8 cellular contexts compared by ENCODE assay signal in the genomic region with DNA sequence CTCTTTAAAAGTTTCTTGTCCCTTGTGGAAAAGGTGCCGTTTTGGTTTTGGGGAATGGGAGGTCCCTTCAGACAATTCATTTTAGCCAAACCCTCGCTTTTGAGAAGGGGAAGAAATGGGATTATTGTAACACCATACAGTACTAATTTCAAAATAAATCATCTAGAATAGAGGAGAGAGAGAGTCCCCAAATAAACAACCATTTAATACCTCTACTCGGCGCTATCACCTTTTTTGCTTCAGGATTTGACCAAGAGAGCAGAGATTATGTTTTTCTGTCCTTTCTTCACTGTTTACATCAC. TPM values are rescaled to one million over a fixed set of nuclear protein-coding genes. Genes with fewer than 3 reads are reported as not detected.
A peak's percentile ranks its signal among the peaks of the same experiment; 100 is the strongest.
DNase-seq lines count a peak whose midpoint lies in the region; ATAC-seq and TF ChIP-seq lines count a peak whose summit lies in the region.

No MANE protein-coding gene starts in this region.

- no peaks in the 10 kb centered on the region for H3K9me3 Mint-ChIP-seq in IgD-negative memory B cell
- H3K9me3 Mint-ChIP-seq in chondrocyte (ENCODE audit: low read depth), result no peaks in the 10 kb centered on the region
- no peaks in the 10 kb centered on the region for H3K9me3 Mint-ChIP-seq in naive thymus-derived CD4-positive, alpha-beta T cell

- intact Hi-C loops in naive thymus-derived CD4-positive, alpha-beta T cell (cut with micrococcal nuclease), result loop anchor here (1.0 to 5.0 kb wide), 14 partner anchors 36 to 1491 kb away; a partner anchor contains a TSS
- intact Hi-C loops in posterior vena cava (cut with DNase I), result no loop called here

- H3K4me3 ChIP-seq in ACC112 (ENCODE audit: low read depth, low read length), result peak overlapping the region; percentile 89
- H3K4me3 ChIP-seq in naive thymus-derived CD4-positive, alpha-beta T cell (ENCODE audit: low read length), result peak overlapping the region; percentile 86

- TF ChIP-seq CTCF in chondrocyte (IDR thresholded peaks at IDR 0.05), result no peak

- peaks cover 27% of the 10 kb centered on the region for H3K4me1 ChIP-seq in ACC112 (ENCODE audit: control insufficient read depth, insufficient read depth, low read length, unreplicated experiment)
- peaks cover 22 to 26% of the 10 kb centered on the region in 2 donors for H3K4me1 ChIP-seq in naive thymus-derived CD4-positive, alpha-beta T cell (ENCODE audit: control insufficient read depth in 2 of 2, insufficient read depth in 2 of 2, low read length in 2 of 2)

- H3K4me1 Mint-ChIP-seq in IgD-negative memory B cell (peaks cover 22 to 32% (median 24%) of the 10 kb centered on the region in 3 donors), chondrocyte (ENCODE audit: low read depth) (peaks cover 39% of the 10 kb centered on the region)
- H3K4me1 Mint-ChIP-seq in naive thymus-derived CD4-positive, alpha-beta T cell, result peaks cover 18 to 46% (median 43%) of the 10 kb centered on the region in 7 donors

- H3K36me3 Mint-ChIP-seq in IgD-negative memory B cell (no peaks in the 10 kb centered on the region), chondrocyte (ENCODE audit: low read depth) (no peaks in the 10 kb centered on the region)
- peaks cover 0 to 9% (median 0%) of the 10 kb centered on the region in 5 donors for H3K36me3 Mint-ChIP-seq in naive thymus-derived CD4-positive, alpha-beta T cell

- ATAC-seq in naive thymus-derived CD4-positive, alpha-beta T cell, result no peak
- ATAC-seq in GM18907 (IDR thresholded peaks at IDR 0.05; ENCODE audit: unreplicated experiment), result no peak

- POLR2A ChIA-PET in naive thymus-derived CD4-positive, alpha-beta T cell (lab: Charles Lee), result interaction anchor here (0.6 to 3.4 kb wide), 19 partner anchors 10 to 977 kb away, joined by 3 to 21 read pairs (median 5); a partner anchor contains a TSS

- no peaks in the 10 kb centered on the region for H3K27me3 ChIP-seq in ACC112 (ENCODE audit: insufficient read depth, low read length)
- H3K27me3 ChIP-seq in naive thymus-derived CD4-positive, alpha-beta T cell (ENCODE audit: control insufficient read depth in 2 of 2, insufficient read depth in 2 of 2, low read length in 2 of 2), result no peaks in the 10 kb centered on the region

- H3K27ac Mint-ChIP-seq in IgD-negative memory B cell, result peak overlapping the region; percentile 96 to 99 (median 99)
- peak overlapping the region; percentile 99 for H3K27ac Mint-ChIP-seq in chondrocyte (ENCODE audit: unreplicated experiment)
- H3K27ac Mint-ChIP-seq in naive thymus-derived CD4-positive, alpha-beta T cell, result peak overlapping the region; percentile 90 to 99 (median 98)

- no peaks in the 10 kb centered on the region for H3K36me3 ChIP-seq in ACC112 (ENCODE audit: insufficient read depth, low read length)
- H3K36me3 ChIP-seq in naive thymus-derived CD4-positive, alpha-beta T cell (ENCODE audit: control insufficient read depth in 2 of 3, insufficient read depth in 3 of 3, low read length in 3 of 3), result peaks cover 0 to 8% (median 0%) of the 10 kb centered on the region in 3 experiments

- no peaks in the 10 kb centered on the region for H3K9me3 ChIP-seq in naive thymus-derived CD4-positive, alpha-beta T cell (ENCODE audit: control insufficient read depth in 2 of 3, low read length in 3 of 3)

- peaks cover 42% of the 10 kb centered on the region for H3K79me2 ChIP-seq in ACC112 (ENCODE audit: control insufficient read depth, insufficient read depth, low read length, unreplicated experiment)

- H3K27me3 Mint-ChIP-seq in IgD-negative memory B cell (peaks cover 2% of the 10 kb centered on the region), chondrocyte (ENCODE audit: low read depth) (no peaks in the 10 kb centered on the region)
- peaks cover 0 to 5% (median 0%) of the 10 kb centered on the region in 5 donors for H3K27me3 Mint-ChIP-seq in naive thymus-derived CD4-positive, alpha-beta T cell

- CTCF ChIA-PET in naive thymus-derived CD4-positive, alpha-beta T cell (lab: Charles Lee), result interaction anchor here (1.3 kb wide), 1 partner anchor 195 kb away, joined by 4 read pairs; no protein-coding TSS in a partner anchor

- H2AFZ ChIP-seq in ACC112 (ENCODE audit: low read length, unreplicated experiment), result peak overlapping the region; percentile 88

- peak overlapping the region; percentile 48 for H3K27ac ChIP-seq in ACC112 (ENCODE audit: low read depth, low read length)
- H3K27ac ChIP-seq in naive thymus-derived CD4-positive, alpha-beta T cell (ENCODE audit: low read depth, low read length), result peak overlapping the region; percentile 94

- H3K4me3 Mint-ChIP-seq in IgD-negative memory B cell, result peak overlapping the region; percentile 94 to 100 (median 100)
- H3K4me3 Mint-ChIP-seq in chondrocyte (ENCODE audit: unreplicated experiment), result peak overlapping the region; percentile 93
- peak overlapping the region; percentile 85 to 100 (median 98) for H3K4me3 Mint-ChIP-seq in naive thymus-derived CD4-positive, alpha-beta T cell

- DNase-seq in chondrocyte (ENCODE audit: low spot score) (no peak), posterior vena cava (ENCODE audit: low spot score) (no peak), NCI-H146 (lab: John Stamatoyannopoulos, UW) (no peak), NCI-H2029 (lab: John Stamatoyannopoulos, UW) (no peak)
- peak in 2 of 9 donors; percentile 2 to 3 for DNase-seq in naive thymus-derived CD4-positive, alpha-beta T cell

RNA-seq across cellular contexts. Expression of a gene that starts 0.8 kb away (rescaled TPM):
- 6.0 TPM for polyA plus RNA-seq in IgD-negative memory B cell
- total RNA-seq in chondrocyte (24.7 to 26.8 TPM (median 25.7 TPM) in 3 replicates), posterior vena cava (10 to 100 TPM; 25.8 to 27.2 TPM)
- total RNA-seq in naive thymus-derived CD4-positive, alpha-beta T cell, result 10 to 100 TPM; 36.5 to 49.5 (median 47.7) TPM
- polyA plus RNA-seq in naive thymus-derived CD4-positive, alpha-beta T cell, result 1 to 10 TPM; 6.7 to 7.2 TPM

Comparison
In these comparisons a context has a peak if more than half of its experiments do, and no peak if none do; other contexts are left out.
1. intact Hi-C loops: an anchor here in naive thymus-derived CD4-positive, alpha-beta T cell (1.0 to 5.0 kb wide); none called in posterior vena cava.